Comparison of ENCODE assay signal across 31 cellular contexts in genomic region chr11:61049066-61049382, GRCh38. TPM values are rescaled to one million over a fixed set of nuclear protein-coding genes. Genes with fewer than 3 reads are reported as not detected.
DNase-seq lines count a peak whose midpoint lies in the region; ATAC-seq and TF ChIP-seq lines count a peak whose summit lies in the region.
"Had no signal": no experiment of that assay in that cellular context is flagged by ENCODE, and none has a peak within 500 bp of the region (broad histone marks: within the 10 kb centered on the region; RNA-seq: fewer than 3 reads in every experiment).

No MANE protein-coding gene starts in this region.

- H3K27me3 Mint-ChIP-seq in T-helper 1 cell treated with Interleukin-12 subunit alpha and Interleukin-12 subunit beta and Interleukin-4 antibody, amounts not matched to agents 30 μg/mL and 1 μg/mL, for 36 hours (ENCODE audit: low read depth) = no peaks in the 10 kb centered on the region
- no peaks in the 10 kb centered on the region for H3K27me3 Mint-ChIP-seq in activated naive CD4-positive, alpha-beta T cell treated with anti-CD3 and anti-CD28 coated beads, Interleukin-2, amount 50 U/mL, for 24 hours
- H3K27me3 Mint-ChIP-seq in activated T-helper 2 cell treated with anti-CD3 and anti-CD28 coated beads, Interferon-gamma antibody, Interleukin-2, Interleukin-4, amounts not matched to agents 10 μg/mL and 5 μg/mL and 100 μg/mL, durations not matched to agents 14 hours and 24 hours and 36 hours (ENCODE audit: low read depth) = no peaks in the 10 kb centered on the region
- H3K27me3 Mint-ChIP-seq in naive thymus-derived CD8-positive, alpha-beta T cell = no peaks in the 10 kb centered on the region
- peaks cover 49% of the 10 kb centered on the region for H3K27me3 Mint-ChIP-seq in Calu3 (ENCODE audit: unreplicated experiment)
- H3K27me3 Mint-ChIP-seq: stimulated activated naive B cell treated with anti-CD40 and anti-IgM and Interleukin-4, amounts not matched to agents 10 μg/mL and 1 μg/mL and 100 μg/mL, for 72 hours had no signal

- intact Hi-C loops in activated T-helper 2 cell treated with anti-CD3 and anti-CD28 coated beads, Interferon-gamma antibody, Interleukin-2, Interleukin-4, amounts not matched to agents 10 μg/mL and 5 μg/mL and 100 μg/mL, durations not matched to agents 14 hours and 24 hours and 36 hours (cut with micrococcal nuclease) = no loop called here
- intact Hi-C loops in Calu3 (cut with micrococcal nuclease; ENCODE audit: unreplicated experiment) = no loop called here

- peak overlapping the region; percentile 79 for H3K27ac Mint-ChIP-seq in T-helper 1 cell treated with Interleukin-12 subunit alpha and Interleukin-12 subunit beta and Interleukin-4 antibody, amounts not matched to agents 30 μg/mL and 1 μg/mL, for 36 hours
- peak overlapping the region; percentile 76 for H3K27ac Mint-ChIP-seq in activated naive CD4-positive, alpha-beta T cell treated with anti-CD3 and anti-CD28 coated beads, Interleukin-2, amount 50 U/mL, for 24 hours
- peak overlapping the region; percentile 71 for H3K27ac Mint-ChIP-seq in activated T-helper 2 cell treated with anti-CD3 and anti-CD28 coated beads, Interferon-gamma antibody, Interleukin-2, Interleukin-4, amounts not matched to agents 10 μg/mL and 5 μg/mL and 100 μg/mL, durations not matched to agents 14 hours and 24 hours and 36 hours
- peak overlapping the region; percentile 7 to 84 (median 68) for H3K27ac Mint-ChIP-seq in naive thymus-derived CD8-positive, alpha-beta T cell
- no peak overlapping the region for H3K27ac Mint-ChIP-seq in Calu3 (ENCODE audit: unreplicated experiment)
- H3K27ac Mint-ChIP-seq: immature natural killer cell; neural progenitor cell; stimulated activated naive B cell treated with anti-CD40 and anti-IgM and Interleukin-4, amounts not matched to agents 10 μg/mL and 1 μg/mL and 100 μg/mL, for 72 hours had no signal

- no peak for DNase-seq in T-helper 1 cell
- DNase-seq in activated naive CD4-positive, alpha-beta T cell (lab: John Stamatoyannopoulos, UW) = no peak
- DNase-seq in activated T-helper 2 cell treated with anti-CD3 and anti-CD28 coated beads, Interferon-gamma antibody, Interleukin-2, Interleukin-4, amounts not matched to agents 10 μg/mL and 5 μg/mL and 100 μg/mL, durations not matched to agents 14 hours and 24 hours and 36 hours (ENCODE audit: low spot score) = no peak
- DNase-seq in naive thymus-derived CD8-positive, alpha-beta T cell = peak in 1 of 10 donors; percentile 11
- no peak for DNase-seq in Calu3
- no peak for DNase-seq in NCI-H1105 (lab: John Stamatoyannopoulos, UW)
- DNase-seq: 8988T; adrenal gland; central memory CD4-positive, alpha-beta T cell; cortex of kidney; DND-41; GF-D8; GM23248; immature natural killer cell; mesenchymal stem cell; MV-4-11; NCI-H1436 treated with DMSO at 0.1 percent for 48 hours; NCI-H446; NCI-H774; pancreas; Peyer's patch; SHP77; stimulated activated naive B cell treated with anti-CD40 and anti-IgM and Interleukin-4, amounts not matched to agents 10 μg/mL and 1 μg/mL and 100 μg/mL, for 72 hours; T-helper 9 cell had no signal

- no peak for TF ChIP-seq CTCF in Calu3 (IDR thresholded peaks at IDR 0.05; ENCODE audit: unreplicated experiment)

- H3K9me3 Mint-ChIP-seq in T-helper 1 cell treated with Interleukin-12 subunit alpha and Interleukin-12 subunit beta and Interleukin-4 antibody, amounts not matched to agents 30 μg/mL and 1 μg/mL, for 36 hours = no peaks in the 10 kb centered on the region
- H3K9me3 Mint-ChIP-seq in activated naive CD4-positive, alpha-beta T cell treated with anti-CD3 and anti-CD28 coated beads, Interleukin-2, amount 50 U/mL, for 24 hours = peaks cover 4% of the 10 kb centered on the region
- H3K9me3 Mint-ChIP-seq in activated T-helper 2 cell treated with anti-CD3 and anti-CD28 coated beads, Interferon-gamma antibody, Interleukin-2, Interleukin-4, amounts not matched to agents 10 μg/mL and 5 μg/mL and 100 μg/mL, durations not matched to agents 14 hours and 24 hours and 36 hours = peaks cover 6% of the 10 kb centered on the region
- peaks cover 0 to 7% (median 2%) of the 10 kb centered on the region in 9 donors for H3K9me3 Mint-ChIP-seq in naive thymus-derived CD8-positive, alpha-beta T cell
- H3K9me3 Mint-ChIP-seq in Calu3 (ENCODE audit: low read depth, unreplicated experiment) = no peaks in the 10 kb centered on the region
- H3K9me3 Mint-ChIP-seq: immature natural killer cell; stimulated activated naive B cell treated with anti-CD40 and anti-IgM and Interleukin-4, amounts not matched to agents 10 μg/mL and 1 μg/mL and 100 μg/mL, for 72 hours had no signal

- no TSS peak for BruUV-seq in Calu3 (replicated peaks; lab: Mats Ljungman, UMichigan)

- POLR2A ChIA-PET in naive thymus-derived CD8-positive, alpha-beta T cell (lab: Charles Lee) = interaction anchor here (0.9 to 2.8 kb wide), 9 partner anchors 21 to 78 kb away, joined by 3 to 10 read pairs (median 4); partner anchors contain the start of gene CD6

- peak overlapping the region; percentile 41 for H3K4me3 Mint-ChIP-seq in T-helper 1 cell treated with Interleukin-12 subunit alpha and Interleukin-12 subunit beta and Interleukin-4 antibody, amounts not matched to agents 30 μg/mL and 1 μg/mL, for 36 hours
- H3K4me3 Mint-ChIP-seq in activated naive CD4-positive, alpha-beta T cell treated with anti-CD3 and anti-CD28 coated beads, Interleukin-2, amount 50 U/mL, for 24 hours = peak overlapping the region; percentile 49
- H3K4me3 Mint-ChIP-seq in activated T-helper 2 cell treated with anti-CD3 and anti-CD28 coated beads, Interferon-gamma antibody, Interleukin-2, Interleukin-4, amounts not matched to agents 10 μg/mL and 5 μg/mL and 100 μg/mL, durations not matched to agents 14 hours and 24 hours and 36 hours (ENCODE audit: low read depth) = peak overlapping the region; percentile 34
- peak overlapping the region in 8 of 10 donors; percentile 11 to 79 (median 58) for H3K4me3 Mint-ChIP-seq in naive thymus-derived CD8-positive, alpha-beta T cell
- no peak overlapping the region for H3K4me3 Mint-ChIP-seq in Calu3 (ENCODE audit: low read depth, unreplicated experiment)
- H3K4me3 Mint-ChIP-seq: immature natural killer cell; neural progenitor cell; stimulated activated naive B cell treated with anti-CD40 and anti-IgM and Interleukin-4, amounts not matched to agents 10 μg/mL and 1 μg/mL and 100 μg/mL, for 72 hours had no signal

- H3K4me1 Mint-ChIP-seq in T-helper 1 cell treated with Interleukin-12 subunit alpha and Interleukin-12 subunit beta and Interleukin-4 antibody, amounts not matched to agents 30 μg/mL and 1 μg/mL, for 36 hours (ENCODE audit: low read depth) = peaks cover 49% of the 10 kb centered on the region
- peaks cover 66% of the 10 kb centered on the region for H3K4me1 Mint-ChIP-seq in activated naive CD4-positive, alpha-beta T cell treated with anti-CD3 and anti-CD28 coated beads, Interleukin-2, amount 50 U/mL, for 24 hours
- H3K4me1 Mint-ChIP-seq in activated T-helper 2 cell treated with anti-CD3 and anti-CD28 coated beads, Interferon-gamma antibody, Interleukin-2, Interleukin-4, amounts not matched to agents 10 μg/mL and 5 μg/mL and 100 μg/mL, durations not matched to agents 14 hours and 24 hours and 36 hours (ENCODE audit: low read depth) = peaks cover 68% of the 10 kb centered on the region
- peaks cover 27 to 47% (median 43%) of the 10 kb centered on the region in 4 donors for H3K4me1 Mint-ChIP-seq in naive thymus-derived CD8-positive, alpha-beta T cell
- no peaks in the 10 kb centered on the region for H3K4me1 Mint-ChIP-seq in Calu3 (ENCODE audit: low read depth, unreplicated experiment)
- H3K4me1 Mint-ChIP-seq: immature natural killer cell, neural progenitor cell had no signal

- peaks cover 41% of the 10 kb centered on the region for H3K36me3 Mint-ChIP-seq in T-helper 1 cell treated with Interleukin-12 subunit alpha and Interleukin-12 subunit beta and Interleukin-4 antibody, amounts not matched to agents 30 μg/mL and 1 μg/mL, for 36 hours (ENCODE audit: low read depth)
- H3K36me3 Mint-ChIP-seq in activated naive CD4-positive, alpha-beta T cell treated with anti-CD3 and anti-CD28 coated beads, Interleukin-2, amount 50 U/mL, for 24 hours = peaks cover 5% of the 10 kb centered on the region
- peaks cover 80% of the 10 kb centered on the region for H3K36me3 Mint-ChIP-seq in activated T-helper 2 cell treated with anti-CD3 and anti-CD28 coated beads, Interferon-gamma antibody, Interleukin-2, Interleukin-4, amounts not matched to agents 10 μg/mL and 5 μg/mL and 100 μg/mL, durations not matched to agents 14 hours and 24 hours and 36 hours (ENCODE audit: low read depth)
- peaks cover 0 to 5% (median 4%) of the 10 kb centered on the region in 3 donors for H3K36me3 Mint-ChIP-seq in naive thymus-derived CD8-positive, alpha-beta T cell
- H3K36me3 Mint-ChIP-seq in Calu3 (ENCODE audit: insufficient read depth, unreplicated experiment) = no peaks in the 10 kb centered on the region
- H3K36me3 Mint-ChIP-seq: immature natural killer cell, neural progenitor cell had no signal

- ATAC-seq in naive thymus-derived CD8-positive, alpha-beta T cell = peak; percentile 22 to 29
- ATAC-seq: left lobe of liver; pancreas; stimulated activated naive B cell treated with anti-CD40 and anti-IgM and Interleukin-4, amounts not matched to agents 10 μg/mL and 1 μg/mL and 100 μg/mL, for 72 hours had no signal

- CTCF ChIA-PET in Calu3 (lab: Charles Lee) = no interaction called here

RNA-seq across cellular contexts. Expression of gene CD5, which starts 53.3 kb away (rescaled TPM):
- 395 and 399 TPM in 2 replicates for total RNA-seq in activated T-helper 2 cell treated with anti-CD3 and anti-CD28 coated beads, Interferon-gamma antibody, Interleukin-2, Interleukin-4, amounts not matched to agents 10 μg/mL and 5 μg/mL and 100 μg/mL, durations not matched to agents 14 hours and 24 hours and 36 hours
- 100 to 1,000 TPM; 165 to 174 TPM for total RNA-seq in naive thymus-derived CD8-positive, alpha-beta T cell
- polyA plus RNA-seq in naive thymus-derived CD8-positive, alpha-beta T cell = 100 to 1,000 TPM; 136 to 227 (median 192) TPM
- total RNA-seq in Calu3 (2022) = not detected in 2 replicates
- total RNA-seq: GM23248, renal cortical epithelial cell, skeletal muscle tissue, urinary bladder had no signal
- polyA plus RNA-seq: GM23248 had no signal

Comparison
In these comparisons a context has a peak if more than half of its experiments do, and no peak if none do; other contexts are left out.
1. RNA of gene CD5, which starts 53.3 kb away (total RNA-seq): 395 to 399 TPM in activated T-helper 2 cell treated with anti-CD3 and anti-CD28 coated beads, Interferon-gamma antibody, Interleukin-2, Interleukin-4, amounts not matched to agents 10 μg/mL and 5 μg/mL and 100 μg/mL, durations not matched to agents 14 hours and 24 hours and 36 hours and 165 to 174 TPM in naive thymus-derived CD8-positive, alpha-beta T cell; not detected in Calu3; every median in the first group is over 100 times any median in the second.